17 cellular contexts compared by ENCODE assay signal in the genomic region with DNA sequence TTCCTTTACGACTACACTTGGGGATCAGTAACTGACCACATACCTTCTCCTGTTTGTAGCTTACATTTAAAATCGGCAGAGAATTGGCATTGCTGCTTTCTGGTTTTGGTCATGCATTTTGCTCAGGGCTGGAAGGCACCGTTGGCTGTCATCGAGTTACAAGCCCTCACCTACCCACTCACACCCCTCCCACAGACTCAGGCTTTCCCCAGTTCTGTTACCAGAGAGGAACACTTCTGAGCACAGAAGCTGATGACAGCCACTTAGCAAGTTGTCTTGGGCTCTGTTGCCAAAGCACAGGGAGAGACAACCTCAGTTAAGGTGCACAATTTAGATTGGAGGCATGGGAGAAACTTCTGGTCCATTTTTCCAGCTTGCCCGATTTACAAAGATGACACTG.
DNase-seq lines count a peak whose midpoint lies in the region; ATAC-seq, FAIRE-seq and TF ChIP-seq lines count a peak whose summit lies in the region.
"Had no signal": no experiment of that assay in that cellular context is flagged by ENCODE, and none has a peak within 500 bp of the region (broad histone marks: within the 10 kb centered on the region; RNA-seq: fewer than 3 reads in every experiment).

No MANE protein-coding gene starts in this region.

- no peak for TF ChIP-seq CTCF in HEK293 (tag by site-specific recombination; IDR thresholded peaks at IDR 0.05)
- TF ChIP-seq CTCF in bronchial epithelial cell (IDR thresholded peaks at IDR 0.05; ENCODE audit: insufficient read depth, low read length, severe bottlenecking) = no peak
- TF ChIP-seq CTCF in activated CD8-positive, alpha-beta T cell treated with anti-CD3 and anti-CD28 coated beads for 36 hours (IDR thresholded peaks at IDR 0.05) = no peak

- peaks cover 11% of the 10 kb centered on the region for H3K27me3 Mint-ChIP-seq in activated CD8-positive, alpha-beta T cell treated with anti-CD3 and anti-CD28 coated beads for 36 hours

- H3K36me3 ChIP-seq in HEK293 (ENCODE audit: control insufficient read depth in 2 of 2, insufficient read depth in 1 of 2, low read length in 2 of 2) (no peaks in the 10 kb centered on the region), bronchial epithelial cell (ENCODE audit: control insufficient read depth, insufficient read depth, low read length) (no peaks in the 10 kb centered on the region)
- H3K36me3 ChIP-seq: BLaER1 treated with 17β-estradiol and CSF1 and Interleukin-3, amounts not matched to agents 10 nM and 100 nM had no signal

- H3K4me1 ChIP-seq in HEK293 (ENCODE audit: control insufficient read depth, insufficient read depth, low read length) = no peaks in the 10 kb centered on the region

- peak; percentile 43 for FAIRE-seq in bronchial epithelial cell (lab: Jason Lieb, UNC)
- FAIRE-seq: HepG2, HTR-8/SVneo had no signal

- no peak overlapping the region for H3K27ac ChIP-seq in HEK293 (ENCODE audit: extremely low read depth, low read depth, low read length)
- H3K27ac ChIP-seq: BLaER1 treated with 17β-estradiol and CSF1 and Interleukin-3, amounts not matched to agents 10 nM and 100 nM had no signal

- no peak overlapping the region for H3K4me3 ChIP-seq in HEK293 (ENCODE audit: low read depth, low read length)
- H3K4me3 ChIP-seq in bronchial epithelial cell (ENCODE audit: low read depth, low read length) = no peak overlapping the region
- H3K4me3 ChIP-seq: BLaER1 treated with 17β-estradiol and CSF1 and Interleukin-3, amounts not matched to agents 10 nM and 100 nM had no signal

- DNase-seq in D341Med (ENCODE audit: low spot score) (peak; percentile 5), bronchial epithelial cell (ENCODE audit: low read depth) (no peak), occipital lobe (lab: John Stamatoyannopoulos, UW) (peak; percentile 50)
- no peak for DNase-seq in activated CD8-positive, alpha-beta T cell treated with anti-CD3 and anti-CD28 coated beads for 36 hours
- DNase-seq: ACHN; Calu3; CD4-positive, CD25-positive, alpha-beta regulatory T cell; DND-41; GDM1; GOT3; H9 had no signal

- intact Hi-C loops in activated CD8-positive, alpha-beta T cell treated with anti-CD3 and anti-CD28 coated beads for 36 hours (cut with micrococcal nuclease) = no loop called here

- no peaks in the 10 kb centered on the region for H3K9me3 Mint-ChIP-seq in activated CD8-positive, alpha-beta T cell treated with anti-CD3 and anti-CD28 coated beads for 36 hours

- no peaks in the 10 kb centered on the region for H3K27me3 ChIP-seq in bronchial epithelial cell (ENCODE audit: control insufficient read depth, insufficient read depth, low read length)
- H3K27me3 ChIP-seq: BLaER1 treated with 17β-estradiol and CSF1 and Interleukin-3, amounts not matched to agents 10 nM and 100 nM had no signal

- no peaks in the 10 kb centered on the region for H3K9me3 ChIP-seq in HEK293 (ENCODE audit: control insufficient read depth, insufficient read depth, low read depth, low read length)
- H3K9me3 ChIP-seq: BLaER1 treated with 17β-estradiol and CSF1 and Interleukin-3, amounts not matched to agents 10 nM and 100 nM had no signal

- CTCF ChIA-PET in HEK293 (lab: Yijun Ruan, JAX) = no interaction called here
- CTCF ChIA-PET in activated CD8-positive, alpha-beta T cell treated with anti-CD3 and anti-CD28 coated beads for 36 hours (lab: Charles Lee) = no interaction called here

- no peaks in the 10 kb centered on the region for H3K36me3 Mint-ChIP-seq in activated CD8-positive, alpha-beta T cell treated with anti-CD3 and anti-CD28 coated beads for 36 hours (ENCODE audit: low read depth)
- H3K36me3 Mint-ChIP-seq: CD4-positive, CD25-positive, alpha-beta regulatory T cell had no signal

- H3K4me3 Mint-ChIP-seq in activated CD8-positive, alpha-beta T cell treated with anti-CD3 and anti-CD28 coated beads for 36 hours = no peak overlapping the region
- H3K4me3 Mint-ChIP-seq: CD4-positive, CD25-positive, alpha-beta regulatory T cell; H9 had no signal

- ATAC-seq in activated CD8-positive, alpha-beta T cell treated with anti-CD3 and anti-CD28 coated beads for 36 hours = no peak
- ATAC-seq in HG03469 (IDR thresholded peaks at IDR 0.05; ENCODE audit: unreplicated experiment) (no peak), GM18873 (IDR thresholded peaks at IDR 0.05; ENCODE audit: low FRiP score, unreplicated experiment) (no peak)
- ATAC-seq: HepG2 had no signal

- H3K27ac Mint-ChIP-seq in activated CD8-positive, alpha-beta T cell treated with anti-CD3 and anti-CD28 coated beads for 36 hours = no peak overlapping the region
- H3K27ac Mint-ChIP-seq: CD4-positive, CD25-positive, alpha-beta regulatory T cell; H9 had no signal

- POLR2A ChIA-PET in HEK293 (lab: Yijun Ruan, JAX) = no interaction called here
- POLR2A ChIA-PET in activated CD8-positive, alpha-beta T cell treated with anti-CD3 and anti-CD28 coated beads for 36 hours (lab: Charles Lee) = interaction anchor here (1.0 kb wide), 1 partner anchor 66 kb away, joined by 4 read pairs; no protein-coding TSS in a partner anchor

- H3K4me1 Mint-ChIP-seq in activated CD8-positive, alpha-beta T cell treated with anti-CD3 and anti-CD28 coated beads for 36 hours (ENCODE audit: low read depth) = no peaks in the 10 kb centered on the region
- H3K4me1 Mint-ChIP-seq: CD4-positive, CD25-positive, alpha-beta regulatory T cell had no signal

TF ChIP-seq in HEK293, 187 proteins besides CTCF, POLR2A, EP300 and RAD21:
- TF ChIP-seq ZNF174 (tag by site-specific recombination; IDR thresholded peaks at IDR 0.05) (no peak), ZNF701 (tag by site-specific recombination; IDR thresholded peaks at IDR 0.05) (no peak), ZFHX2 (tag by site-specific recombination; conservative IDR thresholded peaks at IDR 0.05) (peak; percentile 60), EGR2 (tag by site-specific recombination; IDR thresholded peaks at IDR 0.05; ENCODE audit: low read depth) (peak; percentile 46)

Comparison
In these comparisons a context has a peak if more than half of its experiments do, and no peak if none do; other contexts are left out.
1. DNase-seq: peak in D341Med (single experiment) and occipital lobe (single experiment); none in bronchial epithelial cell (single experiment) and activated CD8-positive, alpha-beta T cell treated with anti-CD3 and anti-CD28 coated beads for 36 hours (single experiment).